ENCODE assay signal across 8 cellular contexts in the genomic region with DNA sequence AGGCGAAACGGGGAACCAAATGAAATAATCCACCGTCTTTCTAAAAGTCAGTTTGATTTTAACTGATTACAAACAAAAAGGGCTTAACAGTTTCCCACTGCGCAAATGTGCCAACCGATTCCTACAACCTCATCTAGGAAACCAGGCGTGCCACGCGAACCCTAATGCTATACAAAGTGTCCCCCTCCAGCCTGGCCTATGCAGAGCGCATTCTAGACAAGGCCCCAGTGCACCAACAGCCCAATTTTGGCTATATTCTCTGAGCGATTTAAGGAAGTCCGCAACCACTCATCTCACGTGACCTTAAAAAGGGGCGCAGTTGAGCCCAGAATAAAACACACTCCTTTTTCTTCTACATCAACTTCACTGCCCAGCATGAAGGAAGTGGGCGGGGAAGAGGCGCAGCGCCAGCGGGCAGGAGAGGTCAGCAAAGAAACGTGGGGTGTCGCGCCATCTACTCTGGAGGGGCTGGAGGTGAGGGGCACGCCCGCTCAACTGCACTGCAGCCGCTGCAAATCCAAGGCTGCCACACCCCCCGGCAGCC. TPM values are rescaled to one million over a fixed set of nuclear protein-coding genes. Genes with fewer than 3 reads are reported as not detected.
DNase-seq lines count a peak whose midpoint lies in the region; ATAC-seq and TF ChIP-seq lines count a peak whose summit lies in the region.

No MANE protein-coding gene starts in this region.

- 4 to 6% (median 5%) methylated on average over 24 of the region's 24 CpGs for WGBS in psoas muscle, 3 donors

- no peaks in the 10 kb centered on the region for H3K36me3 ChIP-seq in psoas muscle (ENCODE audit: insufficient read depth in 1 of 2, low read depth in 1 of 2)

- H3K27ac ChIP-seq in psoas muscle: peak overlapping the region; percentile 97

- TF ChIP-seq CTCF in psoas muscle (IDR thresholded peaks at IDR 0.05): no peak

- peak overlapping the region; percentile 82 for H3K4me3 ChIP-seq in psoas muscle

- ATAC-seq in HG02678 (IDR thresholded peaks at IDR 0.05; ENCODE audit: unreplicated experiment) (peak; percentile 38), left cardiac atrium (peak; percentile 59 to 62), psoas muscle (peak in 3 of 4 donors; percentile 33 to 52 (median 42))
- ATAC-seq in activated naive CD8-positive, alpha-beta T cell treated with anti-CD3 and anti-CD28 coated beads, Interleukin-2, amount 50 U/mL, for 24 hours: peak; percentile 45

- CTCF ChIA-PET in activated naive CD4-positive, alpha-beta T cell treated with anti-CD3 and anti-CD28 coated beads, Interleukin-2, amount 10 ng/mL, durations not matched to agents 7 days and 5 days (lab: Charles Lee): interaction anchor here (1.0 kb wide), 2 partner anchors 116 to 238 kb away, joined by 3 read pairs; no protein-coding TSS in a partner anchor

- intact Hi-C loops in left cardiac atrium (cut with DNase I) (loop anchor here in 1 of 2 donors (10.0 kb wide), 1 partner anchor 103 kb away; a partner anchor contains a TSS), psoas muscle (cut with DNase I) (no loop called here)

- peaks cover 19% of the 10 kb centered on the region for H3K36me3 Mint-ChIP-seq in activated naive CD4-positive, alpha-beta T cell treated with anti-CD3 and anti-CD28 coated beads, Interleukin-2, amount 10 ng/mL, durations not matched to agents 7 days and 5 days
- peaks cover 8% of the 10 kb centered on the region for H3K36me3 Mint-ChIP-seq in activated naive CD8-positive, alpha-beta T cell treated with anti-CD3 and anti-CD28 coated beads, Interleukin-2, amount 50 U/mL, for 24 hours (ENCODE audit: low read depth)

- peak; percentile 72 for DNase-seq in activated naive CD4-positive, alpha-beta T cell treated with anti-CD3 and anti-CD28 coated beads, Interleukin-2, amount 10 ng/mL, durations not matched to agents 7 days and 5 days
- no peak for DNase-seq in activated naive CD4-positive, alpha-beta T cell treated with Interleukin-2 at 50 U/mL for 16 hours
- DNase-seq in NCI-H526 treated with DMSO at 0.1 percent for 48 hours (lab: John Stamatoyannopoulos, UW): peak; percentile 18
- DNase-seq in activated naive CD8-positive, alpha-beta T cell treated with anti-CD3 and anti-CD28 coated beads, Interleukin-2, amount 50 U/mL, for 24 hours: no peak
- DNase-seq in left cardiac atrium: peak; percentile 72
- peak; percentile 69 to 75 for DNase-seq in psoas muscle
- DNase-seq in NCI-H1436 treated with DMSO at 0.1 percent for 48 hours (lab: John Stamatoyannopoulos, UW): no peak

- no peaks in the 10 kb centered on the region for H3K9me3 ChIP-seq in psoas muscle

- H3K9me3 Mint-ChIP-seq in activated naive CD4-positive, alpha-beta T cell treated with anti-CD3 and anti-CD28 coated beads, Interleukin-2, amount 10 ng/mL, durations not matched to agents 7 days and 5 days: no peaks in the 10 kb centered on the region
- H3K9me3 Mint-ChIP-seq in activated naive CD8-positive, alpha-beta T cell treated with anti-CD3 and anti-CD28 coated beads, Interleukin-2, amount 50 U/mL, for 24 hours: no peaks in the 10 kb centered on the region

- peak overlapping the region; percentile 98 for H3K27ac Mint-ChIP-seq in activated naive CD4-positive, alpha-beta T cell treated with anti-CD3 and anti-CD28 coated beads, Interleukin-2, amount 10 ng/mL, durations not matched to agents 7 days and 5 days
- H3K27ac Mint-ChIP-seq in activated naive CD8-positive, alpha-beta T cell treated with anti-CD3 and anti-CD28 coated beads, Interleukin-2, amount 50 U/mL, for 24 hours: peak overlapping the region; percentile 93

- peaks cover 5% of the 10 kb centered on the region for H3K27me3 Mint-ChIP-seq in activated naive CD4-positive, alpha-beta T cell treated with anti-CD3 and anti-CD28 coated beads, Interleukin-2, amount 10 ng/mL, durations not matched to agents 7 days and 5 days
- no peaks in the 10 kb centered on the region for H3K27me3 Mint-ChIP-seq in activated naive CD8-positive, alpha-beta T cell treated with anti-CD3 and anti-CD28 coated beads, Interleukin-2, amount 50 U/mL, for 24 hours

- H3K27me3 ChIP-seq in psoas muscle (ENCODE audit: insufficient read depth in 3 of 3, low read length in 2 of 3): no peaks in the 10 kb centered on the region

- peak overlapping the region; percentile 92 for H3K4me3 Mint-ChIP-seq in activated naive CD4-positive, alpha-beta T cell treated with anti-CD3 and anti-CD28 coated beads, Interleukin-2, amount 10 ng/mL, durations not matched to agents 7 days and 5 days
- H3K4me3 Mint-ChIP-seq in activated naive CD8-positive, alpha-beta T cell treated with anti-CD3 and anti-CD28 coated beads, Interleukin-2, amount 50 U/mL, for 24 hours: peak overlapping the region; percentile 96

- H3K4me1 Mint-ChIP-seq in activated naive CD4-positive, alpha-beta T cell treated with anti-CD3 and anti-CD28 coated beads, Interleukin-2, amount 10 ng/mL, durations not matched to agents 7 days and 5 days: peaks cover 62% of the 10 kb centered on the region
- peaks cover 67% of the 10 kb centered on the region for H3K4me1 Mint-ChIP-seq in activated naive CD8-positive, alpha-beta T cell treated with anti-CD3 and anti-CD28 coated beads, Interleukin-2, amount 50 U/mL, for 24 hours

- peaks cover 46% of the 10 kb centered on the region for H3K4me1 ChIP-seq in psoas muscle

RNA-seq across cellular contexts. Expression of a gene that starts 0.8 kb away (rescaled TPM):
- 10 to 100 TPM; 28.1 to 34.7 TPM for total RNA-seq in left cardiac atrium
- 1 to 10 TPM; 6.5 to 9.2 (median 8.0) TPM for total RNA-seq in psoas muscle
- 1 to 10 TPM; 4.2 to 9.4 (median 5.3) TPM for polyA plus RNA-seq in psoas muscle

RNA-seq across cellular contexts. Expression of a gene that starts 51.7 kb away (rescaled TPM):
- total RNA-seq in left cardiac atrium (not detected), psoas muscle (not detected)
- not detected for polyA plus RNA-seq in psoas muscle

Comparison
In these comparisons a context has a peak if more than half of its experiments do, and no peak if none do; other contexts are left out.
1. DNase-seq: peak in activated naive CD4-positive, alpha-beta T cell treated with anti-CD3 and anti-CD28 coated beads, Interleukin-2, amount 10 ng/mL, durations not matched to agents 7 days and 5 days (single experiment), NCI-H526 treated with DMSO at 0.1 percent for 48 hours (single experiment), left cardiac atrium (single experiment) and psoas muscle (2 of 2); none in activated naive CD4-positive, alpha-beta T cell treated with Interleukin-2 at 50 U/mL for 16 hours (single experiment), activated naive CD8-positive, alpha-beta T cell treated with anti-CD3 and anti-CD28 coated beads, Interleukin-2, amount 50 U/mL, for 24 hours (single experiment) and NCI-H1436 treated with DMSO at 0.1 percent for 48 hours (single experiment).
2. Peak in every context shown above with its lines, with median percentiles within 50 percentile points of each other: ATAC-seq.